Comparison of ENCODE assay signal across 8 cellular contexts in genomic region chr9:115591584-115591984, GRCh38.
A peak's percentile ranks its signal among the peaks of the same experiment; 100 is the strongest.
DNase-seq lines count a peak whose midpoint lies in the region; ATAC-seq and TF ChIP-seq lines count a peak whose summit lies in the region.

No MANE protein-coding gene starts in this region.

- peaks cover 0 to 5% (median 0%) of the 10 kb centered on the region in 9 donors for H3K4me1 ChIP-seq in heart right ventricle

- TF ChIP-seq CTCF in VCaP (conservative IDR thresholded peaks at IDR 0.05) (peak; percentile 97), heart right ventricle (IDR thresholded peaks at IDR 0.05) (peak; percentile 25 to 79 (median 74))

- DNase-seq in DMS153 (lab: John Stamatoyannopoulos, UW) (peak; percentile 94), NCI-H2227 (lab: John Stamatoyannopoulos, UW; ENCODE audit: unreplicated experiment) (peak; percentile 20), heart right ventricle (peak in 1 of 2 donors; percentile 52), pulmonary artery endothelial cell (ENCODE audit: low read depth, low spot score) (peak; percentile 82)

- WGBS in heart right ventricle, 2 donors = 9 to 25% methylated on average over 4 of the region's 4 CpGs

- no peaks in the 10 kb centered on the region for H3K36me3 ChIP-seq in heart right ventricle

- H3K4me3 ChIP-seq in heart right ventricle = no peak overlapping the region

- ATAC-seq in HG03354 (IDR thresholded peaks at IDR 0.05; ENCODE audit: poor library complexity, severe bottlenecking, unreplicated experiment) (peak; percentile 60), heart right ventricle (peak; percentile 79 to 98 (median 86)), GM21515 (IDR thresholded peaks at IDR 0.05; ENCODE audit: unreplicated experiment) (no peak), GM18858 (IDR thresholded peaks at IDR 0.05; ENCODE audit: unreplicated experiment) (no peak)

- intact Hi-C loops in heart right ventricle (cut with DNase I) = loop anchor here (2.0 to 10.0 kb wide), 19 partner anchors 293 to 1273 kb away; partner anchors contain the start of gene PAPPA (in 3 of the 10)

- H3K27ac ChIP-seq in VCaP (peak overlapping the region; percentile 77), heart right ventricle (peak overlapping the region in 2 of 10 donors; percentile 32 to 63)

- H3K9me3 ChIP-seq in heart right ventricle = peaks cover 0 to 16% (median 8%) of the 10 kb centered on the region in 11 donors

- peaks cover 0 to 26% (median 15%) of the 10 kb centered on the region in 7 donors for H3K27me3 ChIP-seq in heart right ventricle

Comparison
In these comparisons a context has a peak if more than half of its experiments do, and no peak if none do; other contexts are left out.
1. ATAC-seq: peak in HG03354 (single experiment) and heart right ventricle (8 of 8); none in GM21515 (single experiment) and GM18858 (single experiment).